ENCODE assay signal across 8 cellular contexts in genomic region chr5:124742983-124743533, GRCh38. TPM values are rescaled to one million over a fixed set of nuclear protein-coding genes. Genes with fewer than 3 reads are reported as not detected.
DNase-seq lines count a peak whose midpoint lies in the region; ATAC-seq and TF ChIP-seq lines count a peak whose summit lies in the region.

No MANE protein-coding gene starts in this region.

- DNase-seq in EH (ENCODE audit: low read depth): peak; percentile 50
- peak in 1 of 10 donors; percentile 35 for DNase-seq in dorsolateral prefrontal cortex
- DNase-seq in D341Med (ENCODE audit: low spot score): no peak
- DNase-seq in stimulated activated CD4-positive, alpha-beta T cell treated with anti-CD3 and anti-CD28 coated beads, Interleukin-12 subunit alpha, Interleukin-12 subunit beta, amount 100 ng/mL, for 4 hours: no peak

- TF ChIP-seq CTCF in dorsolateral prefrontal cortex (IDR thresholded peaks at IDR 0.05 in 54 of 56, conservative IDR thresholded peaks at IDR 0.05 in 2 of 56; ENCODE audit: low read depth in 1 of 56, partially characterized antibody in 56 of 56): no peak

- H3K4me1 ChIP-seq in HUES6 (ENCODE audit: control insufficient read depth, insufficient read depth, low read length) (peaks cover 44% of the 10 kb centered on the region), neuron (ENCODE audit: insufficient read depth, low read length) (peaks cover 40% of the 10 kb centered on the region)

- no peak overlapping the region for H2AFZ ChIP-seq in neuron (ENCODE audit: low read depth, low read length)

- H3K27me3 ChIP-seq in HUES6 (ENCODE audit: control insufficient read depth, insufficient read depth, low read length): no peaks in the 10 kb centered on the region
- H3K27me3 ChIP-seq in dorsolateral prefrontal cortex: peaks cover 0 to 4% (median 0%) of the 10 kb centered on the region in 45 donors
- H3K27me3 ChIP-seq in neuron (ENCODE audit: insufficient read depth, low read length): no peaks in the 10 kb centered on the region

- ATAC-seq in GM21528 (IDR thresholded peaks at IDR 0.05; ENCODE audit: low FRiP score, unreplicated experiment) (no peak), GM18517 (IDR thresholded peaks at IDR 0.05; ENCODE audit: unreplicated experiment) (no peak)

- peak overlapping the region; percentile 93 for H3K9ac ChIP-seq in HUES6 (ENCODE audit: low read length)

- intact Hi-C loops in dorsolateral prefrontal cortex (cut with DNase I): loop anchor here (5.0 to 10.0 kb wide), 7 partner anchors 36 to 458 kb away; no protein-coding TSS in a partner anchor

- H3K4me3 ChIP-seq in HUES6 (ENCODE audit: low read depth, low read length): peak overlapping the region; percentile 79
- H3K4me3 ChIP-seq in dorsolateral prefrontal cortex: peak overlapping the region; percentile 55 to 92 (median 80)
- peak overlapping the region; percentile 64 for H3K4me3 ChIP-seq in neuron (ENCODE audit: low read length)

- H3K36me3 ChIP-seq in HUES6 (ENCODE audit: control insufficient read depth, insufficient read depth, low read length) (peaks cover 21% of the 10 kb centered on the region; the same call in 1 of the 2 replicates), neuron (ENCODE audit: insufficient read depth, low read length) (peaks cover 7% of the 10 kb centered on the region)

- peaks cover 10% of the 10 kb centered on the region for H3K9me3 ChIP-seq in HUES6 (ENCODE audit: control insufficient read depth, insufficient read depth, low read depth, low read length)
- no peaks in the 10 kb centered on the region for H3K9me3 ChIP-seq in neuron (ENCODE audit: low read length)

- H3K27ac ChIP-seq in HUES6 (ENCODE audit: low read depth, low read length) (peak overlapping the region; percentile 79; the same call in 1 of the 2 replicates), dorsolateral prefrontal cortex (peak overlapping the region in 58 of 59 donors; percentile 20 to 99 (median 97))

RNA-seq across cellular contexts. Expression of gene ZNF608, which starts 3.4 kb away (rescaled TPM):
- total RNA-seq in dorsolateral prefrontal cortex: 10 to 100 TPM; 21.1 to 70.6 (median 32.8) TPM
